In the genomic region with DNA sequence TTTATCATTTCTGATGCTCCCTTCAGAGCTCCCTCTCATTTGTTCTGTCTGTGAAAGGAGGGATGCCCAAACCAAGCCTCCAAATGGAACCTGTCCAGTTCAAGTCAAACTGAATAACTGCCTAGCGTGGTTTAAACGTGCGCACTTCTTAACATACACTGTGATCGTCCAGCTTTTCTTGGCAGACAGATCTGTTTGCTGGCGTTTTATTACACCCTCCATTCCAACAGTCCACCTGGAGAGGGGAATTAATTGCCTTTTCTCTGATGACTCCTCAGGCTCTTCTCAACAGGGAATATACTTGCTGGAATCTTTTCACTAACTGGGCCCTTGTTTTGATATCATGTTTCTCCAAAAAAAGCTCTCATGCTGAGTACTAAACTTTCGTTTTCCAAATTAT, we compare ENCODE assay signal across 23 cellular contexts.
A peak's percentile ranks its signal among the peaks of the same experiment; 100 is the strongest.
DNase-seq lines count a peak whose midpoint lies in the region; ATAC-seq and TF ChIP-seq lines count a peak whose summit lies in the region.
"Had no signal": no experiment of that assay in that cellular context is flagged by ENCODE, and none has a peak within 500 bp of the region (broad histone marks: within the 10 kb centered on the region; RNA-seq: fewer than 3 reads in every experiment).

No MANE protein-coding gene starts in this region.

- TF ChIP-seq CTCF in neural crest cell (conservative IDR thresholded peaks at IDR 0.05) (no peak), GM13976 (IDR thresholded peaks at IDR 0.05; ENCODE audit: borderline replicate concordance, control extremely low read depth, extremely low read depth, insufficient read depth, missing control alignments) (no peak)

- ATAC-seq in HG03342 (IDR thresholded peaks at IDR 0.05; ENCODE audit: unreplicated experiment): no peak
- ATAC-seq: Right ventricle myocardium inferior had no signal

- peak overlapping the region; percentile 7 for H3K27ac Mint-ChIP-seq in neural crest cell (ENCODE audit: unreplicated experiment)

- peak overlapping the region; percentile 82 for H3K27ac ChIP-seq in cingulate gyrus (ENCODE audit: low read depth, low read length)
- H3K27ac ChIP-seq: PC-9, SJCRH30 had no signal

- H3K4me1 Mint-ChIP-seq in neural crest cell: peaks cover 26% of the 10 kb centered on the region

- no peaks in the 10 kb centered on the region for H3K36me3 Mint-ChIP-seq in neural crest cell (ENCODE audit: low read depth)

- no peak overlapping the region for H3K4me3 Mint-ChIP-seq in neural crest cell

- in situ Hi-C loops in GM13976 (cut with MboI; ENCODE audit: low sequenced_read_pairs, unreplicated experiment): no loop called here

- DNase-seq in NCI-H1105 treated with DMSO at 0.1 percent for 48 hours (lab: John Stamatoyannopoulos, UW): peak; percentile 28
- no peak for DNase-seq in NCI-H1105 (lab: John Stamatoyannopoulos, UW)
- DNase-seq in neural crest cell (ENCODE audit: low read depth, low spot score): no peak
- DNase-seq in HCEC 1CT: no peak
- no peak for DNase-seq in activated CD4-positive, alpha-beta T cell treated with anti-CD3 and anti-CD28 coated beads for 48 hours
- no peak for DNase-seq in GM13976 (ENCODE audit: low spot score)
- DNase-seq: 8988T, Calu3, DMS153, GOT3, IMR-90, KG1, MM.1S, NCI-H1436 treated with DMSO at 0.1 percent for 48 hours, NCI-H187 treated with DMSO at 0.1 percent for 48 hours, NCI-H446, NCI-H524 treated with DMSO at 0.1 percent for 48 hours, NCI-H774, PC-9, SJCRH30 had no signal

- no peaks in the 10 kb centered on the region for H3K9me3 Mint-ChIP-seq in neural crest cell

- H3K27me3 Mint-ChIP-seq in neural crest cell (ENCODE audit: low read depth): no peaks in the 10 kb centered on the region
